In genomic region chr5:181221792-181222629, GRCh38 we compare ENCODE assay signal across 8 cellular contexts. TPM values are rescaled to one million over a fixed set of nuclear protein-coding genes. Genes with fewer than 3 reads are reported as not detected.
DNase-seq lines count a peak whose midpoint lies in the region; ATAC-seq, FAIRE-seq and TF ChIP-seq lines count a peak whose summit lies in the region.

No MANE protein-coding gene starts in this region.

- peaks cover 2% of the 10 kb centered on the region for H3K36me3 ChIP-seq in iPS-15b (ENCODE audit: control insufficient read depth, insufficient read depth, low read length)
- H3K36me3 ChIP-seq in small intestine (ENCODE audit: control insufficient read depth in 2 of 2, insufficient read depth in 2 of 2, low read length in 2 of 2), result no peaks in the 10 kb centered on the region

- WGBS in small intestine, 3 donors, result 3 to 5% (median 4%) methylated on average over 50 of the region's 50 CpGs

- in situ Hi-C loops in astrocyte of the cerebellum (cut with HindIII; ENCODE audit: low sequenced_read_pairs), result no loop called here

- H3K27me3 ChIP-seq in iPS-15b (ENCODE audit: control insufficient read depth, insufficient read depth, low read length) (peaks cover 6% of the 10 kb centered on the region), small intestine (ENCODE audit: control insufficient read depth in 2 of 2, insufficient read depth in 2 of 2, low read length in 2 of 2) (no peaks in the 10 kb centered on the region)

- H3K4me1 ChIP-seq in iPS-15b (ENCODE audit: control insufficient read depth, insufficient read depth, low read length) (no peaks in the 10 kb centered on the region), small intestine (ENCODE audit: control insufficient read depth in 2 of 2, insufficient read depth in 1 of 2, low read depth in 1 of 2, low read length in 1 of 2) (no peaks in the 10 kb centered on the region)

- DNase-seq in GM12865 (ENCODE audit: low read depth), result peak; percentile 97
- no peak for DNase-seq in astrocyte of the cerebellum (ENCODE audit: low read depth)
- DNase-seq in small intestine, result peak; percentile 92
- DNase-seq in NCI-H1436 (lab: John Stamatoyannopoulos, UW), result no peak
- no peak for DNase-seq in NCI-H2196 treated with DMSO at 0.1 percent for 48 hours (lab: John Stamatoyannopoulos, UW; ENCODE audit: unreplicated experiment)

- peak; percentile 32 for ATAC-seq in HG02840 (IDR thresholded peaks at IDR 0.05; ENCODE audit: low FRiP score, unreplicated experiment)

- peak overlapping the region; percentile 92 for H3K9ac ChIP-seq in iPS-15b (ENCODE audit: low read depth, low read length)

- H3K4me3 ChIP-seq in GM12865 (ENCODE audit: low read depth, low read length) (peak overlapping the region; percentile 90), astrocyte of the cerebellum (ENCODE audit: low read depth, low read length) (peak overlapping the region; percentile 80), iPS-15b (ENCODE audit: low read depth, low read length) (peak overlapping the region; percentile 96), small intestine (ENCODE audit: low read depth in 1 of 2, low read length in 2 of 2) (peak overlapping the region; percentile 37 to 58)

- H3K27ac ChIP-seq in small intestine (ENCODE audit: low read depth in 1 of 2, low read length in 1 of 2), result peak overlapping the region; percentile 77 to 97

- TF ChIP-seq CTCF in GM12865 (IDR thresholded peaks at IDR 0.05; ENCODE audit: insufficient read depth, low read depth, low read length, missing control alignments) (no peak), astrocyte of the cerebellum (IDR thresholded peaks at IDR 0.05; ENCODE audit: low read depth, low read length, missing control alignments) (no peak)

- no peak for FAIRE-seq in small intestine (lab: Jason Lieb, UNC)

- peak; percentile 40; the same call in 1 of the 2 replicates for TF ChIP-seq POLR2A in Raji (IDR thresholded peaks at IDR 0.05; ENCODE audit: insufficient read depth, low read depth, low read length)

- H3K9me3 ChIP-seq in iPS-15b (ENCODE audit: control insufficient read depth, insufficient read depth, low read length) (no peaks in the 10 kb centered on the region), small intestine (ENCODE audit: control insufficient read depth, low read depth) (no peaks in the 10 kb centered on the region)

RNA-seq across cellular contexts. Expression of gene TRIM41, which starts 1.1 kb away (rescaled TPM):
- polyA plus RNA-seq in small intestine, result 10 to 100 TPM; 19.2 to 25.0 (median 20.3) TPM

RNA-seq across cellular contexts. Expression of gene TRIM7, which starts 17.0 kb away (rescaled TPM):
- 1 to 10 TPM in 1 of 3 donors, under 1 TPM in 1, not detected in 1; 0.89 to 2.1 TPM for polyA plus RNA-seq in small intestine

RNA-seq across cellular contexts. Expression of gene RACK1, which starts 21.7 kb away (rescaled TPM):
- 1,000 to 10,000 TPM; 1,482 to 2,699 (median 2,196) TPM for polyA plus RNA-seq in small intestine

RNA-seq across cellular contexts. Expression of gene TRIM52, which starts 38.9 kb away (rescaled TPM):
- polyA plus RNA-seq in small intestine, result 1 to 10 TPM; 2.4 to 7.8 (median 6.5) TPM

Comparison
In these comparisons a context has a peak if more than half of its experiments do, and no peak if none do; other contexts are left out.
1. DNase-seq: peak in GM12865 (single experiment) and small intestine (single experiment); none in astrocyte of the cerebellum (single experiment), NCI-H1436 (single experiment) and NCI-H2196 treated with DMSO at 0.1 percent for 48 hours (single experiment).
2. Peak in every context shown above with its lines, with median percentiles within 50 percentile points of each other: H3K4me3 ChIP-seq.